Comparison of ENCODE assay signal across 17 cellular contexts in genomic region chr2:167318581-167318980, GRCh38. TPM values are rescaled to one million over a fixed set of nuclear protein-coding genes. Genes with fewer than 3 reads are reported as not detected.
A peak's percentile ranks its signal among the peaks of the same experiment; 100 is the strongest.
DNase-seq lines count a peak whose midpoint lies in the region.
"Had no signal": no experiment of that assay in that cellular context is flagged by ENCODE, and none has a peak within 500 bp of the region (broad histone marks: within the 10 kb centered on the region; RNA-seq: fewer than 3 reads in every experiment).

No MANE protein-coding gene starts in this region.

- no peaks in the 10 kb centered on the region for H3K27me3 ChIP-seq in MG63
- H3K27me3 ChIP-seq: BLaER1 had no signal

- H3K4me3 ChIP-seq in MG63 = no peak overlapping the region
- H3K4me3 ChIP-seq: BLaER1, HAP-1 had no signal

- H3K9me3 ChIP-seq in MG63 = no peaks in the 10 kb centered on the region
- H3K9me3 ChIP-seq: BLaER1, HAP-1 had no signal

- DNase-seq in MG63 = peak; percentile 14
- peak; percentile 46 for DNase-seq in cerebellar cortex (ENCODE audit: low spot score)
- DNase-seq in pons (ENCODE audit: low spot score) = peak; percentile 7
- no peak for DNase-seq in activated CD8-positive, alpha-beta memory T cell treated with anti-CD3 and anti-CD28 coated beads, Interleukin-2, amount 50 U/mL, for 48 hours
- DNase-seq in NCI-H748 (lab: John Stamatoyannopoulos, UW; ENCODE audit: unreplicated experiment) = no peak
- no peak for DNase-seq in NCI-H82 (lab: John Stamatoyannopoulos, UW)
- DNase-seq: CD4-positive, CD25-positive, alpha-beta regulatory T cell; CD8-positive, alpha-beta T cell; DMS 273 treated with DMSO at 0.1 percent for 48 hours; DMS79; EL; GF-D8; GOT3; HFFc6 had no signal

- H3K36me3 ChIP-seq in MG63 = no peaks in the 10 kb centered on the region
- H3K36me3 ChIP-seq: BLaER1, HAP-1 had no signal

RNA-seq across cellular contexts. Expression of gene B3GALT1, which starts 25.8 kb away (rescaled TPM):
- total RNA-seq in MG63 (2014; rRNA removed; shearing (Covaris generic); ENCODE audit: low replicate concordance) = 2.7 and 4.5 TPM in 2 replicates
- total RNA-seq: B cell; CD4-positive, CD25-positive, alpha-beta regulatory T cell; HFFc6 had no signal

Comparison
In these comparisons a context has a peak if more than half of its experiments do, and no peak if none do; other contexts are left out.
1. DNase-seq: peak in MG63 (single experiment), cerebellar cortex (single experiment) and pons (single experiment); none in activated CD8-positive, alpha-beta memory T cell treated with anti-CD3 and anti-CD28 coated beads, Interleukin-2, amount 50 U/mL, for 48 hours (single experiment), NCI-H748 (single experiment) and NCI-H82 (single experiment).